8 cellular contexts compared by ENCODE assay signal in the genomic region with DNA sequence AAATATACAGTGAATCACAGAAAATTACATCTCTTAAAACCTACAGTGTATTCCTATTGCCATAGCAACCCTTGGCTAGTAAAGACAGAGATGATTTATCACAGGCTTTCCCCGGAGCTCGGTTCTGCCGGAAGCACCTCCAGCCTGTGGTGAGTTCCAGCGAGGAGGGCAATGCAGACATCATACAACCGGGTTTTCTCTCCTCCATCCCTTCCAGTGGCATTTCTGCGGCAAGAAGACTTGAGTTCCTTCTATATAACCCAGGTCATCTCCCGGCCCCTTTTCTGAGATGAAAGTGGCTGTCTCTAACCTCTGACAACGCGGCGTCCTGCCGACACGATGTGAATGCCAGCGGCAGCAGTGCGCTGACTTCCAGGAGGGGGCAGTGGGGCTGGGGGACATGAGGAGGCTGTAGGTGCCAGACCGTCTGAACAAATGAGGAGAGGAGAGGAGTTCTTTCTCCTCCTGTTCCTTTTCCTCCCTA.
A peak's percentile ranks its signal among the peaks of the same experiment; 100 is the strongest.
DNase-seq lines count a peak whose midpoint lies in the region; ATAC-seq and TF ChIP-seq lines count a peak whose summit lies in the region.

No MANE protein-coding gene starts in this region.

- peak overlapping the region; percentile 36 for H3K4me3 ChIP-seq in psoas muscle

- WGBS in psoas muscle, 3 donors = 6 to 7% (median 6%) methylated on average over 15 of the region's 15 CpGs

- H3K27ac ChIP-seq in psoas muscle = no peak overlapping the region

- TF ChIP-seq CTCF in psoas muscle (IDR thresholded peaks at IDR 0.05) = no peak

- H3K27me3 ChIP-seq in psoas muscle (ENCODE audit: insufficient read depth in 3 of 3, low read length in 2 of 3) = peaks cover 0 to 20% (median 3%) of the 10 kb centered on the region in 3 donors

- peak; percentile 23 for DNase-seq in 8988T
- peak; percentile 8 for DNase-seq in OCI-M1 (lab: John Stamatoyannopoulos, UW)
- peak; percentile 10 for DNase-seq in activated gamma-delta T cell treated with anti-CD3 and anti-CD28 coated beads, Interleukin-2, amount 50 U/mL, for 16 hours (ENCODE audit: low read depth)
- DNase-seq in glomerular endothelial cell (ENCODE audit: extremely low read depth, low read depth, low spot score) = peak; percentile 41
- DNase-seq in psoas muscle = peak in 1 of 2 donors; percentile 19
- no peak for DNase-seq in cortex of kidney (lab: John Stamatoyannopoulos, UW)

- intact Hi-C loops in psoas muscle (cut with DNase I) = no loop called here

- no peaks in the 10 kb centered on the region for H3K4me1 ChIP-seq in psoas muscle

- no peaks in the 10 kb centered on the region for H3K36me3 ChIP-seq in psoas muscle (ENCODE audit: insufficient read depth in 1 of 2, low read depth in 1 of 2)

- ATAC-seq in GM19455 (IDR thresholded peaks at IDR 0.05; ENCODE audit: unreplicated experiment) (peak; percentile 40), psoas muscle (peak in 2 of 4 donors; percentile 35 to 56), HG02763 (IDR thresholded peaks at IDR 0.05; ENCODE audit: unreplicated experiment) (no peak)

- H3K9me3 ChIP-seq in psoas muscle = no peaks in the 10 kb centered on the region
